10 cellular contexts compared by ENCODE assay signal in genomic region chr15:90618330-90619136, GRCh38.
DNase-seq lines count a peak whose midpoint lies in the region; ATAC-seq and TF ChIP-seq lines count a peak whose summit lies in the region.
"Had no signal": no experiment of that assay in that cellular context is flagged by ENCODE, and none has a peak within 500 bp of the region (broad histone marks: within the 10 kb centered on the region; RNA-seq: fewer than 3 reads in every experiment).

No MANE protein-coding gene starts in this region.

- no peaks in the 10 kb centered on the region for H4K20me1 ChIP-seq in H9 (ENCODE audit: control insufficient read depth, insufficient read depth, insufficient read length)

- H2BK15ac ChIP-seq in H9 (ENCODE audit: low read depth, low read length) = no peak overlapping the region

- TF ChIP-seq CTCF in H9 (conservative IDR thresholded peaks at IDR 0.05) (peak; percentile 24; the same call in 1 of the 3 replicates), right atrium auricular region (IDR thresholded peaks at IDR 0.05) (no peak), right lobe of liver (IDR thresholded peaks at IDR 0.05) (peak in 1 of 4 donors; percentile 7)

- no peak overlapping the region for H3K23ac ChIP-seq in H9 (ENCODE audit: insufficient read length, low read depth, low read length)

- no peak overlapping the region for H4K5ac ChIP-seq in H9 (ENCODE audit: insufficient read length, low read depth, low read length)

- H2BK20ac ChIP-seq in H9 (ENCODE audit: low read depth, low read length, poor library complexity, severe bottlenecking) = no peak overlapping the region

- no peaks in the 10 kb centered on the region for H3K9me3 Mint-ChIP-seq in CD4-positive, alpha-beta memory T cell
- H3K9me3 Mint-ChIP-seq in H9 = no peaks in the 10 kb centered on the region

- H3K27ac Mint-ChIP-seq in CD4-positive, alpha-beta memory T cell = peak overlapping the region in 5 of 7 donors; percentile 23 to 66 (median 32)
- H3K27ac Mint-ChIP-seq in H9 = peak overlapping the region in 1 of 3 experiments; percentile 63; a peak in 2 of 7 replicates
- peak overlapping the region; percentile 78 for H3K27ac Mint-ChIP-seq in T-helper 17 cell

- no peak overlapping the region for H4K8ac ChIP-seq in H9 (replicated peaks; ENCODE audit: insufficient read length, low read depth, low read length)

- H2AFZ ChIP-seq in H9 (ENCODE audit: low read length) = no peak overlapping the region

- H3K4me3 ChIP-seq in CD4-positive, alpha-beta memory T cell (ENCODE audit: low read length in 2 of 2) = no peak overlapping the region
- no peak overlapping the region for H3K4me3 ChIP-seq in right atrium auricular region
- H3K4me3 ChIP-seq in right lobe of liver = no peak overlapping the region

- no peak overlapping the region for H2BK5ac ChIP-seq in H9 (ENCODE audit: insufficient read length, low read length)

- no peak overlapping the region for H3K56ac ChIP-seq in H9 (ENCODE audit: insufficient read length, low read depth, low read length)

- CTCF ChIA-PET in CD4-positive, alpha-beta memory T cell (lab: Charles Lee; ENCODE audit: partially characterized antibody) = interaction anchor here (1.0 to 2.1 kb wide), 11 partner anchors 10 to 316 kb away, joined by 3 to 9 read pairs (median 5); partner anchors contain the start of gene UNC45A

- no peak overlapping the region for H2AK5ac ChIP-seq in H9 (ENCODE audit: insufficient read length, low read length)

- H2BK120ac ChIP-seq in H9 (ENCODE audit: low read depth, low read length, poor library complexity, severe bottlenecking) = no peak overlapping the region

- peaks cover 36 to 60% of the 10 kb centered on the region in 2 donors for H3K36me3 Mint-ChIP-seq in CD4-positive, alpha-beta memory T cell
- H3K36me3 Mint-ChIP-seq in H9 (ENCODE audit: insufficient read depth in 1 of 3, low read depth in 3 of 3) (no peaks in the 10 kb centered on the region), T-helper 17 cell (ENCODE audit: low read depth) (peaks cover 7% of the 10 kb centered on the region)

- no peak overlapping the region for H3K4me3 Mint-ChIP-seq in CD4-positive, alpha-beta memory T cell
- H3K4me3 Mint-ChIP-seq in H9 = no peak overlapping the region
- H3K4me3 Mint-ChIP-seq in T-helper 17 cell = no peak overlapping the region

- H3K79me2 ChIP-seq in H9 (ENCODE audit: insufficient read depth, low read length) = no peaks in the 10 kb centered on the region

- H3K27me3 ChIP-seq in CD4-positive, alpha-beta memory T cell (ENCODE audit: insufficient read depth, low read length) = no peaks in the 10 kb centered on the region
- H3K27me3 ChIP-seq in H9 (ENCODE audit: insufficient read depth, low read length) = no peaks in the 10 kb centered on the region
- no peaks in the 10 kb centered on the region for H3K27me3 ChIP-seq in right atrium auricular region
- H3K27me3 ChIP-seq in right lobe of liver = no peaks in the 10 kb centered on the region

- no peak for TF ChIP-seq POLR2A in right lobe of liver (IDR thresholded peaks at IDR 0.05)

- no peak overlapping the region for H2BK12ac ChIP-seq in H9 (ENCODE audit: insufficient read length, low read depth, low read length)

- H3K27ac ChIP-seq in CD4-positive, alpha-beta memory T cell (ENCODE audit: low read depth, low read length) = no peak overlapping the region
- H3K27ac ChIP-seq in H9 (ENCODE audit: insufficient read length, low read depth, low read length) (no peak overlapping the region), right atrium auricular region (peak overlapping the region; percentile 5 to 29), right lobe of liver (no peak overlapping the region)

- no peak overlapping the region for H3K4ac ChIP-seq in H9 (ENCODE audit: low read depth, low read length)

- H3K4me1 Mint-ChIP-seq in CD4-positive, alpha-beta memory T cell = peaks cover 28 to 41% (median 32%) of the 10 kb centered on the region in 4 donors
- H3K4me1 Mint-ChIP-seq in H9 (peaks cover 9 to 23% of the 10 kb centered on the region in 2 experiments), T-helper 17 cell (peaks cover 19% of the 10 kb centered on the region)

- peaks cover 27% of the 10 kb centered on the region for H3K4me1 ChIP-seq in CD4-positive, alpha-beta memory T cell (ENCODE audit: insufficient read depth, low read length)
- H3K4me1 ChIP-seq in H9 (ENCODE audit: insufficient read depth, low read length) = no peaks in the 10 kb centered on the region
- H3K4me1 ChIP-seq in right atrium auricular region = peaks cover 0 to 4% of the 10 kb centered on the region in 2 donors
- H3K4me1 ChIP-seq in right lobe of liver = peaks cover 0 to 9% (median 0%) of the 10 kb centered on the region in 4 donors

- peaks cover 17% of the 10 kb centered on the region for H3K36me3 ChIP-seq in CD4-positive, alpha-beta memory T cell (ENCODE audit: insufficient read depth, low read length)
- H3K36me3 ChIP-seq in right atrium auricular region (peaks cover 68% of the 10 kb centered on the region), right lobe of liver (peaks cover 0 to 24% (median 9%) of the 10 kb centered on the region in 4 donors)

- no peak overlapping the region for H3K9ac ChIP-seq in H9 (ENCODE audit: extremely low read depth, insufficient read length, low read length)

- H3K18ac ChIP-seq in H9 (ENCODE audit: insufficient read length, low read depth, low read length) = no peak overlapping the region

- H3T11ph ChIP-seq in H9 (ENCODE audit: low read length) = no peak overlapping the region

- no peak overlapping the region for H4K91ac ChIP-seq in H9 (ENCODE audit: insufficient read length, low read depth, low read length)

- no peaks in the 10 kb centered on the region for H3K27me3 Mint-ChIP-seq in CD4-positive, alpha-beta memory T cell
- H3K27me3 Mint-ChIP-seq in H9 (ENCODE audit: low read depth) (no peaks in the 10 kb centered on the region), T-helper 17 cell (no peaks in the 10 kb centered on the region)

- POLR2A ChIA-PET in CD4-positive, alpha-beta memory T cell (lab: Charles Lee; ENCODE audit: partially characterized antibody) = interaction anchor here (0.7 to 1.6 kb wide), 5 partner anchors 24 to 256 kb away, joined by 3 to 5 read pairs (median 3); no protein-coding TSS in a partner anchor

- intact Hi-C loops in CD4-positive, alpha-beta memory T cell (cut with micrococcal nuclease) = no loop called here
- intact Hi-C loops in right lobe of liver (cut with DNase I) = no loop called here

- no peak overlapping the region for H3K4me2 ChIP-seq in H9 (ENCODE audit: insufficient read depth, insufficient read length, low read length)

- H3K23me2 ChIP-seq in H9 (ENCODE audit: insufficient read length, low read depth, low read length, poor library complexity, severe bottlenecking) = no peaks in the 10 kb centered on the region

- H3K9me3 ChIP-seq in CD4-positive, alpha-beta memory T cell (ENCODE audit: control insufficient read depth in 1 of 2, low read length in 2 of 2) = no peaks in the 10 kb centered on the region
- H3K9me3 ChIP-seq in H9 (ENCODE audit: control insufficient read depth, low read depth, low read length) = no peaks in the 10 kb centered on the region
- no peaks in the 10 kb centered on the region for H3K9me3 ChIP-seq in T-helper 17 cell (ENCODE audit: control insufficient read depth, low read length, poor library complexity, severe bottlenecking)
- no peaks in the 10 kb centered on the region for H3K9me3 ChIP-seq in right atrium auricular region
- no peaks in the 10 kb centered on the region for H3K9me3 ChIP-seq in right lobe of liver

- DNase-seq in CD4-positive, alpha-beta memory T cell = no peak
- DNase-seq in H9 = no peak
- DNase-seq in T-helper 17 cell = no peak
- DNase-seq in right atrium auricular region (ENCODE audit: low spot score) = no peak
- DNase-seq in NCI-H82 (lab: John Stamatoyannopoulos, UW) = no peak
- no peak for DNase-seq in right lobe of liver
- DNase-seq: activated naive CD4-positive, alpha-beta T cell treated with Interleukin-2 at 50 U/mL for 16 hours; GF-D8; NK-92 treated with Interleukin-12 subunit alpha and Interleukin-12 subunit beta, amount 100 ng/mL, for 24 hours had no signal

- H3K14ac ChIP-seq in H9 (ENCODE audit: insufficient read depth, low read length) = no peak overlapping the region

- no peak for ATAC-seq in T-helper 17 cell
- no peak for ATAC-seq in HG02885 (IDR thresholded peaks at IDR 0.05; ENCODE audit: poor library complexity, unreplicated experiment)
- no peak for ATAC-seq in right lobe of liver

- no peaks in the 10 kb centered on the region for H3K79me1 ChIP-seq in H9 (ENCODE audit: insufficient read depth, low read depth, low read length, poor library complexity, severe bottlenecking)

- no CpG with 5 or more reads among the region's 4 CpGs for WGBS in H9 (ENCODE audit: extremely low coverage, insufficient read length, low lambda C conversion rate)
- WGBS in right lobe of liver (ENCODE audit: insufficient coverage, low coverage, low lambda C conversion rate, missing lambda C conversion rate) = 93% methylated on average over 4 of the region's 4 CpGs

Comparison
In these comparisons a context has a peak if more than half of its experiments do, and no peak if none do; other contexts are left out.
1. H3K27ac ChIP-seq: peak in right atrium auricular region (2 of 2); none in CD4-positive, alpha-beta memory T cell (single experiment), H9 (single experiment) and right lobe of liver (0 of 3).